11 cellular contexts compared by ENCODE assay signal in genomic region chr21:34846601-34847112, GRCh38.
DNase-seq lines count a peak whose midpoint lies in the region; ATAC-seq and TF ChIP-seq lines count a peak whose summit lies in the region.
"Had no signal": no experiment of that assay in that cellular context is flagged by ENCODE, and none has a peak within 500 bp of the region (broad histone marks: within the 10 kb centered on the region; RNA-seq: fewer than 3 reads in every experiment).

No MANE protein-coding gene starts in this region.

- H3K36me3 ChIP-seq in IMR-90 (ENCODE audit: control insufficient read depth, insufficient read depth, low read length) (peaks cover 41% of the 10 kb centered on the region), mucosa of descending colon (ENCODE audit: low read depth) (no peaks in the 10 kb centered on the region), heart left ventricle (peaks cover 0 to 89% (median 0%) of the 10 kb centered on the region in 9 donors)

- POLR2A ChIA-PET in AG04450 (lab: Yijun Ruan, JAX): interaction anchor here (0.7 to 2.2 kb wide), 7 partner anchors 11 to 56 kb away, joined by 3 to 19 read pairs (median 7); no protein-coding TSS in a partner anchor
- POLR2A ChIA-PET in IMR-90 (lab: Charles Lee; ENCODE audit: unreplicated experiment): no interaction called here

- no peak overlapping the region for H3K9ac ChIP-seq in IMR-90 (ENCODE audit: low read depth, low read length)

- peaks cover 88% of the 10 kb centered on the region for H4K20me1 ChIP-seq in IMR-90 (ENCODE audit: insufficient read depth, low read length)

- peak overlapping the region; percentile 72 for H3K4me2 ChIP-seq in IMR-90 (ENCODE audit: low read depth, low read length)

- H2AK5ac ChIP-seq in IMR-90 (ENCODE audit: low read depth, low read length): peak overlapping the region; percentile 30; the same call in 1 of the 2 replicates

- peak overlapping the region; percentile 46; the same call in 1 of the 2 replicates for H3K4ac ChIP-seq in IMR-90 (ENCODE audit: low read depth, low read length)

- H2BK5ac ChIP-seq in IMR-90 (ENCODE audit: low read depth, low read length, poor library complexity, severe bottlenecking): peak overlapping the region; percentile 56

- H4K5ac ChIP-seq in IMR-90 (ENCODE audit: low read depth, low read length): no peak overlapping the region

- peaks cover 23% of the 10 kb centered on the region for H3K36me3 Mint-ChIP-seq in activated naive CD8-positive, alpha-beta T cell treated with anti-CD3 and anti-CD28 coated beads for 36 hours

- H3K27ac ChIP-seq in AG04450 (ENCODE audit: low read depth, low read length) (peak overlapping the region; percentile 65), IMR-90 (ENCODE audit: insufficient read depth, low read length) (peak overlapping the region; percentile 57), heart left ventricle (peak overlapping the region in 4 of 12 donors; percentile 1 to 45 (median 29))

- H2AFZ ChIP-seq in IMR-90 (replicated peaks; ENCODE audit: low read length, poor library complexity): no peak overlapping the region

- DNase-seq in AG04450 (ENCODE audit: low read depth, low spot score): peak; percentile 61
- DNase-seq in IMR-90: peak; percentile 89
- peak; percentile 64 to 70 for DNase-seq in cardiac fibroblast (ENCODE audit: low read depth in 2 of 2)
- DNase-seq in mucosa of descending colon: peak in 1 of 3 donors; percentile 44
- DNase-seq in stimulated activated naive CD4-positive, alpha-beta T cell (lab: John Stamatoyannopoulos, UW): no peak
- no peak for DNase-seq in LoVo (ENCODE audit: low spot score)
- DNase-seq in heart left ventricle: no peak
- no peak for DNase-seq in activated naive CD8-positive, alpha-beta T cell treated with anti-CD3 and anti-CD28 coated beads for 36 hours
- DNase-seq: activated CD4-positive, alpha-beta memory T cell treated with anti-CD3 and anti-CD28 coated beads for 36 hours; DMS53; NCI-H1048 had no signal

- intact Hi-C loops in IMR-90 (cut with micrococcal nuclease) (loop anchor here (5.0 kb wide), 2 partner anchors 34 to 99 kb away; no protein-coding TSS in a partner anchor), mucosa of descending colon (cut with DNase I, micrococcal nuclease) (no loop called here), heart left ventricle (cut with DNase I) (no loop called here)

- H2BK15ac ChIP-seq in IMR-90 (ENCODE audit: low read depth, low read length): no peak overlapping the region

- H3K9me1 ChIP-seq in IMR-90 (ENCODE audit: insufficient read depth, low read length): peaks cover 48% of the 10 kb centered on the region

- H2AK9ac ChIP-seq in IMR-90 (replicated peaks; ENCODE audit: low read depth, low read length, poor library complexity): no peak overlapping the region

- H3K9me3 ChIP-seq in AG04450 (ENCODE audit: control insufficient read depth, insufficient read depth, low read length) (no peaks in the 10 kb centered on the region), IMR-90 (ENCODE audit: control insufficient read depth, insufficient read depth, low read length) (no peaks in the 10 kb centered on the region), mucosa of descending colon (no peaks in the 10 kb centered on the region), heart left ventricle (no peaks in the 10 kb centered on the region)

- in situ Hi-C loops in IMR-90 (cut with MboI; ENCODE audit: low sequenced_read_pairs): no loop called here

- 0 out of 4 replicates have a peak overlapping the region, but pooled peaks of 1 of the 2 experiments have one; percentile 18 for H4K8ac ChIP-seq in IMR-90 (ENCODE audit: low read depth in 2 of 2, low read length in 2 of 2)

- H3K27ac Mint-ChIP-seq in activated naive CD8-positive, alpha-beta T cell treated with anti-CD3 and anti-CD28 coated beads for 36 hours: no peak overlapping the region

- H3K4me1 ChIP-seq in IMR-90 (ENCODE audit: control insufficient read depth, insufficient read depth, low read length): peaks cover 34% of the 10 kb centered on the region
- H3K4me1 ChIP-seq in mucosa of descending colon (ENCODE audit: low read depth): peaks cover 25% of the 10 kb centered on the region
- H3K4me1 ChIP-seq in heart left ventricle: peaks cover 0 to 56% (median 4%) of the 10 kb centered on the region in 12 donors

- H2BK20ac ChIP-seq in IMR-90 (ENCODE audit: low read depth, low read length): no peak overlapping the region; the same call in 1 of the 2 replicates

- WGBS in IMR-90 (ENCODE audit: extremely low coverage in 2 of 2, insufficient read length in 1 of 2), 2 experiments: 0% methylated on average over 1 of the region's 11 CpGs; no CpG with 5 or more reads in 1 of the 2 experiments
- 51 to 64% (median 58%) methylated on average over 11 of the region's 11 CpGs for WGBS in heart left ventricle, 4 donors

- H3K27me3 ChIP-seq in AG04450 (ENCODE audit: control insufficient read depth, insufficient read depth, low read length): no peaks in the 10 kb centered on the region
- H3K27me3 ChIP-seq in IMR-90 (ENCODE audit: control insufficient read depth, insufficient read depth, low read length): no peaks in the 10 kb centered on the region
- no peaks in the 10 kb centered on the region for H3K27me3 ChIP-seq in heart left ventricle

- no peak overlapping the region for H3K56ac ChIP-seq in IMR-90 (ENCODE audit: extremely low read depth, insufficient read depth, low read length)

- ATAC-seq in IMR-90 (ENCODE audit: low read depth) (peak; percentile 83), mucosa of descending colon (peak; percentile 54), heart left ventricle (no peak)

- dilution Hi-C loops in IMR-90 (cut with HindIII; ENCODE audit: low sequenced_read_pairs, unreplicated experiment): no loop called here

- TF ChIP-seq POLR2A in IMR-90 (IDR thresholded peaks at IDR 0.05; ENCODE audit: low read depth, low read length): no peak
- no peak for TF ChIP-seq POLR2A in heart left ventricle (IDR thresholded peaks at IDR 0.05)

- H3K79me1 ChIP-seq in IMR-90 (ENCODE audit: low read depth in 1 of 2, low read length in 2 of 2): peaks cover 41 to 86% of the 10 kb centered on the region in 2 experiments

- CTCF ChIA-PET in AG04450 (lab: Charles Lee): interaction anchor here (0.7 to 1.4 kb wide), 2 partner anchors 101 to 994 kb away, joined by 6 to 20 read pairs; no protein-coding TSS in a partner anchor
- CTCF ChIA-PET in IMR-90 (lab: Yijun Ruan, JAX): interaction anchor here (1.5 kb wide), 1 partner anchor 101 kb away, joined by 6 read pairs; no protein-coding TSS in a partner anchor

- H3K4me3 ChIP-seq in AG04450 (ENCODE audit: low read depth, low read length) (peak overlapping the region; percentile 7; the same call in 1 of the 2 replicates), IMR-90 (ENCODE audit: insufficient read depth, low read depth, low read length) (no peak overlapping the region), cardiac fibroblast (replicated peaks in 1 of 2; ENCODE audit: low read depth in 2 of 2, low read length in 2 of 2) (no peak overlapping the region), mucosa of descending colon (no peak overlapping the region), heart left ventricle (no peak overlapping the region)

- TF ChIP-seq RAD21 in IMR-90 (IDR thresholded peaks at IDR 0.05; ENCODE audit: low read length): no peak

- H3K18ac ChIP-seq in IMR-90 (ENCODE audit: low read depth, low read length): peak overlapping the region; percentile 35; the same call in 1 of the 2 replicates

- no peaks in the 10 kb centered on the region for H3K27me3 Mint-ChIP-seq in activated naive CD8-positive, alpha-beta T cell treated with anti-CD3 and anti-CD28 coated beads for 36 hours
- H3K27me3 Mint-ChIP-seq: activated CD4-positive, alpha-beta memory T cell treated with anti-CD3 and anti-CD28 coated beads for 36 hours had no signal

- peak overlapping the region; percentile 20; the same call in 1 of the 2 replicates for H3K14ac ChIP-seq in IMR-90 (replicated peaks; ENCODE audit: low read depth, low read length)

- BruUV-seq in IMR-90 (replicated peaks; lab: Mats Ljungman, UMichigan): no TSS peak

- peaks cover 28% of the 10 kb centered on the region for H3K4me1 Mint-ChIP-seq in activated naive CD8-positive, alpha-beta T cell treated with anti-CD3 and anti-CD28 coated beads for 36 hours

- 0 out of 2 replicates have a peak overlapping the region, but pooled peaks have one; percentile 8 for H2BK120ac ChIP-seq in IMR-90 (ENCODE audit: low read depth, low read length)

- H3K4me3 Mint-ChIP-seq in activated naive CD8-positive, alpha-beta T cell treated with anti-CD3 and anti-CD28 coated beads for 36 hours: no peak overlapping the region
- H3K4me3 Mint-ChIP-seq: activated CD4-positive, alpha-beta memory T cell treated with anti-CD3 and anti-CD28 coated beads for 36 hours had no signal

- H3K23ac ChIP-seq in IMR-90 (ENCODE audit: low read depth, low read length): peak overlapping the region; percentile 22; the same call in 1 of the 2 replicates

- no peaks in the 10 kb centered on the region for H3K9me3 Mint-ChIP-seq in activated naive CD8-positive, alpha-beta T cell treated with anti-CD3 and anti-CD28 coated beads for 36 hours
- H3K9me3 Mint-ChIP-seq: activated CD4-positive, alpha-beta memory T cell treated with anti-CD3 and anti-CD28 coated beads for 36 hours had no signal

- H4K91ac ChIP-seq in IMR-90 (ENCODE audit: insufficient read depth, low read depth, low read length): no peak overlapping the region

- no peak for TF ChIP-seq CTCF in AG04450 (IDR thresholded peaks at IDR 0.05; ENCODE audit: low read depth, low read length)
- no peak for TF ChIP-seq CTCF in IMR-90 (conservative IDR thresholded peaks at IDR 0.05; ENCODE audit: low read depth, low read length)
- TF ChIP-seq CTCF in cardiac fibroblast (IDR thresholded peaks at IDR 0.05; ENCODE audit: low read depth, low read length): no peak
- no peak for TF ChIP-seq CTCF in mucosa of descending colon (IDR thresholded peaks at IDR 0.05)
- no peak for TF ChIP-seq CTCF in heart left ventricle (IDR thresholded peaks at IDR 0.05)

TF ChIP-seq in IMR-90, 13 proteins besides CTCF, POLR2A, EP300 and RAD21:
- no peak for TF ChIP-seq NFE2L2 (IDR thresholded peaks at IDR 0.05; ENCODE audit: low read depth, low read length)
- peak; percentile 38; the same call in 1 of the 2 replicates for TF ChIP-seq FOS (IDR thresholded peaks at IDR 0.05; ENCODE audit: low read depth, low read length)
- TF ChIP-seq CEBPB (IDR thresholded peaks at IDR 0.05; ENCODE audit: low read depth, low read length): no peak
- no peak for TF ChIP-seq ELK1 (IDR thresholded peaks at IDR 0.05; ENCODE audit: borderline replicate concordance, low read depth, low read length)
- 0 out of 2 replicates have a peak, but pooled peaks have one; percentile 14 for TF ChIP-seq SMC3 (IDR thresholded peaks at IDR 0.05; ENCODE audit: low read depth, low read length)
- TF ChIP-seq MXI1 (IDR thresholded peaks at IDR 0.05; ENCODE audit: borderline replicate concordance, low read depth, low read length): no peak

Comparison
In these comparisons a context has a peak if more than half of its experiments do, and no peak if none do; other contexts are left out.
1. DNase-seq: peak in AG04450 (single experiment), IMR-90 (single experiment) and cardiac fibroblast (2 of 2); none in stimulated activated naive CD4-positive, alpha-beta T cell (0 of 6), LoVo (single experiment), heart left ventricle (0 of 5) and activated naive CD8-positive, alpha-beta T cell treated with anti-CD3 and anti-CD28 coated beads for 36 hours (single experiment).
2. ATAC-seq: peak in IMR-90 (single experiment) and mucosa of descending colon (single experiment); none in heart left ventricle (0 of 4).